8 cellular contexts compared by ENCODE assay signal in genomic region chr17:38705803-38706624, GRCh38. TPM values are rescaled to one million over a fixed set of nuclear protein-coding genes. Genes with fewer than 3 reads are reported as not detected.
A peak's percentile ranks its signal among the peaks of the same experiment; 100 is the strongest.
DNase-seq lines count a peak whose midpoint lies in the region; ATAC-seq and TF ChIP-seq lines count a peak whose summit lies in the region.

No MANE protein-coding gene starts in this region.

- intact Hi-C loops in Right ventricle myocardium superior (cut with DNase I) = no loop called here

- no peaks in the 10 kb centered on the region for H3K27me3 Mint-ChIP-seq in activated naive CD8-positive, alpha-beta T cell

- no peaks in the 10 kb centered on the region for H3K9me3 Mint-ChIP-seq in activated naive CD8-positive, alpha-beta T cell (ENCODE audit: low read depth)

- peaks cover 5% of the 10 kb centered on the region for H3K36me3 Mint-ChIP-seq in activated naive CD8-positive, alpha-beta T cell

- no peak for ATAC-seq in Right ventricle myocardium superior (ENCODE audit: poor library complexity)

- peak overlapping the region; percentile 95 for H3K27ac Mint-ChIP-seq in activated naive CD8-positive, alpha-beta T cell

- H3K4me3 Mint-ChIP-seq in activated naive CD8-positive, alpha-beta T cell = peak overlapping the region; percentile 97

- no peak for TF ChIP-seq CTCF in GM20000 (IDR thresholded peaks at IDR 0.05; ENCODE audit: extremely low read depth, missing control alignments)

- DNase-seq in GM20000 (ENCODE audit: low spot score) = peak; percentile 38
- peak; percentile 72 for DNase-seq in NCI-H82 treated with DMSO at 0.1 percent for 48 hours (lab: John Stamatoyannopoulos, UW; ENCODE audit: unreplicated experiment)
- DNase-seq in Right ventricle myocardium superior = peak; percentile 80
- peak; percentile 32 for DNase-seq in pons (ENCODE audit: low spot score)
- no peak for DNase-seq in MV-4-11 (lab: John Stamatoyannopoulos, UW)
- no peak for DNase-seq in NCI-H1436 (lab: John Stamatoyannopoulos, UW)
- no peak for DNase-seq in erythroblast (lab: John Stamatoyannopoulos, UW)

- peaks cover 42% of the 10 kb centered on the region for H3K4me1 Mint-ChIP-seq in activated naive CD8-positive, alpha-beta T cell (ENCODE audit: low read depth)

- no peak for TF ChIP-seq POLR2A in erythroblast (IDR thresholded peaks at IDR 0.05; ENCODE audit: low read length)

RNA-seq across cellular contexts. Expression of gene MLLT6, which starts 0.9 kb away (rescaled TPM):
- 71.9 TPM for total RNA-seq in Right ventricle myocardium superior

RNA-seq across cellular contexts. Expression of gene CISD3, which starts 24.1 kb away (rescaled TPM):
- 82.5 TPM for total RNA-seq in Right ventricle myocardium superior

RNA-seq across cellular contexts. Expression of gene EPOP, which starts 31.3 kb away (rescaled TPM):
- 0.46 TPM for total RNA-seq in Right ventricle myocardium superior

RNA-seq across cellular contexts. Expression of gene PCGF2, which starts 42.1 kb away (rescaled TPM):
- 22.2 TPM for total RNA-seq in Right ventricle myocardium superior

RNA-seq across cellular contexts. Expression of gene PSMB3, which starts 46.5 kb away (rescaled TPM):
- 154 TPM for total RNA-seq in Right ventricle myocardium superior

Comparison
In these comparisons a context has a peak if more than half of its experiments do, and no peak if none do; other contexts are left out.
1. DNase-seq: peak in GM20000 (single experiment), NCI-H82 treated with DMSO at 0.1 percent for 48 hours (single experiment), Right ventricle myocardium superior (single experiment) and pons (single experiment); none in MV-4-11 (single experiment), NCI-H1436 (single experiment) and erythroblast (0 of 2).